Comparison of ENCODE assay signal across 8 cellular contexts in genomic region chr9:41273549-41274267, GRCh38.
DNase-seq lines count a peak whose midpoint lies in the region; ATAC-seq, FAIRE-seq and TF ChIP-seq lines count a peak whose summit lies in the region.
"Not testable (repeated sequence)": the region's sequence is repeated elsewhere in the genome, so short reads cannot be mapped to it uniquely, and the experiment has no call there.

No MANE protein-coding gene starts in this region.

- peak overlapping the region; percentile 43; the same call in 1 of the 2 replicates for H3K9ac ChIP-seq in OCI-LY1 (ENCODE audit: low read length)

- not testable (repeated sequence) for TF ChIP-seq EP300 in A549 (IDR thresholded peaks at IDR 0.05)

- H3K4me1 Mint-ChIP-seq in activated T-cell treated with anti-CD3 and anti-CD28 coated beads, Interleukin-2, amount 50 U/mL, for 24 hours (ENCODE audit: low read depth); endothelial cell (ENCODE audit: unreplicated experiment): not testable (repeated sequence)

- DNase-seq in A549 (ENCODE audit: low read depth in 1 of 2, low spot score in 1 of 2) (peak; percentile 11 to 84), endothelial cell (ENCODE audit: low spot score) (peak; percentile 75), lung (ENCODE audit: low spot score) (peak; percentile 67)
- DNase-seq in activated T-cell treated with anti-CD3 and anti-CD28 coated beads, Interleukin-2, amount 50 U/mL, for 24 hours = peak; percentile 86
- peak; percentile 21 to 72 (median 54) for DNase-seq in stimulated activated CD4-positive, alpha-beta T cell treated with anti-CD3 and anti-CD28 coated beads, Interleukin-1b, Interleukin-23, amount 100 ng/mL, for 24 hours (ENCODE audit: low read depth in 4 of 4, low spot score in 1 of 4)

- not testable (repeated sequence) for TF ChIP-seq RAD21 in A549 (conservative IDR thresholded peaks at IDR 0.05 in 1 of 2, IDR thresholded peaks at IDR 0.05 in 1 of 2)

- not testable (repeated sequence) for H4K20me1 ChIP-seq in OCI-LY1 (ENCODE audit: insufficient read depth, low read length)

- H3K4me3 Mint-ChIP-seq in activated T-cell treated with anti-CD3 and anti-CD28 coated beads, Interleukin-2, amount 50 U/mL, for 24 hours = peak overlapping the region; percentile 72
- not testable (repeated sequence) for H3K4me3 Mint-ChIP-seq in endothelial cell (ENCODE audit: unreplicated experiment)

- H3K4me2 ChIP-seq in A549 (peak overlapping the region; percentile 77), OCI-LY1 (ENCODE audit: low read length) (peak overlapping the region; percentile 65; the same call in 1 of the 2 replicates)

- not testable (repeated sequence) for H3F3A ChIP-seq in OCI-LY1 (ENCODE audit: insufficient read depth, low read length)

- not testable (repeated sequence) for H3K79me2 ChIP-seq in OCI-LY1 (ENCODE audit: insufficient read depth, low read length)

- TF ChIP-seq CTCF in A549 (IDR thresholded peaks at IDR 0.05); OCI-LY1 (IDR thresholded peaks at IDR 0.05; ENCODE audit: low read length); endothelial cell (IDR thresholded peaks at IDR 0.05; ENCODE audit: unreplicated experiment); lung (IDR thresholded peaks at IDR 0.05; ENCODE audit: control extremely low read depth, extremely low read depth): not testable (repeated sequence)

- H3K9me3 ChIP-seq in A549; OCI-LY1 (ENCODE audit: low read length); lung (ENCODE audit: control insufficient read depth in 2 of 2, insufficient read depth in 1 of 2, low read length in 1 of 2): not testable (repeated sequence)

- POLR2A ChIA-PET in A549 (lab: Yijun Ruan, JAX) = not testable (repeated sequence)

- H2AFZ ChIP-seq in OCI-LY1 (ENCODE audit: low read length) = not testable (repeated sequence)

- H3K27me3 ChIP-seq in OCI-LY1 (ENCODE audit: insufficient read depth, low read length); lung (ENCODE audit: control insufficient read depth, insufficient read depth): not testable (repeated sequence)

- TF ChIP-seq POLR2A in A549 (IDR thresholded peaks at IDR 0.05; ENCODE audit: low read length) = peak; percentile 74

- not testable (repeated sequence) for H3K36me3 Mint-ChIP-seq in activated T-cell treated with anti-CD3 and anti-CD28 coated beads, Interleukin-2, amount 50 U/mL, for 24 hours (ENCODE audit: low read depth); endothelial cell (ENCODE audit: low read depth, unreplicated experiment)

- WGBS in A549 (ENCODE audit: missing lambda C conversion rate) = 22% methylated on average over 8 of the region's 59 CpGs
- WGBS in lung, 2 donors = 6 to 12% methylated on average over 32 to 50 of the region's 59 CpGs

- not testable (repeated sequence) for H3K9me2 ChIP-seq in OCI-LY1 (ENCODE audit: low read depth, low read length)

- peak overlapping the region; percentile 53 to 89; a peak in 5 of 6 replicates for H3K27ac ChIP-seq in A549
- not testable (repeated sequence) for H3K27ac ChIP-seq in OCI-LY1 (ENCODE audit: low read depth, low read length, poor library complexity, severe bottlenecking); lung (ENCODE audit: low read depth in 1 of 2, low read length in 1 of 2)

- FAIRE-seq in A549 (lab: Jason Lieb, UNC) = not testable (repeated sequence)

- H3K27me3 Mint-ChIP-seq in activated T-cell treated with anti-CD3 and anti-CD28 coated beads, Interleukin-2, amount 50 U/mL, for 24 hours; endothelial cell (ENCODE audit: unreplicated experiment): not testable (repeated sequence)

- H3K4me3 ChIP-seq in A549 = peak overlapping the region; percentile 60
- peak overlapping the region; percentile 48 for H3K4me3 ChIP-seq in OCI-LY1 (ENCODE audit: low read depth, low read length, poor library complexity, severe bottlenecking)
- peak overlapping the region; percentile 24 for H3K4me3 ChIP-seq in lung

- CTCF ChIA-PET in A549 (lab: Yijun Ruan, JAX) = not testable (repeated sequence)

- H3K27ac Mint-ChIP-seq in activated T-cell treated with anti-CD3 and anti-CD28 coated beads, Interleukin-2, amount 50 U/mL, for 24 hours = peak overlapping the region; percentile 44
- H3K27ac Mint-ChIP-seq in endothelial cell (ENCODE audit: unreplicated experiment) = not testable (repeated sequence)

- H3K36me3 ChIP-seq in OCI-LY1 (ENCODE audit: insufficient read depth, low read length); lung (ENCODE audit: control insufficient read depth in 2 of 2, insufficient read depth in 2 of 2, low read length in 2 of 2): not testable (repeated sequence)

- ATAC-seq in A549 (peak; percentile 100), GM18909 (IDR thresholded peaks at IDR 0.05; ENCODE audit: poor library complexity, unreplicated experiment) (peak; percentile 100), HG02885 (IDR thresholded peaks at IDR 0.05; ENCODE audit: poor library complexity, unreplicated experiment) (peak; percentile 100), lung (ENCODE audit: insufficient read depth, low FRiP score) (peak; percentile 100)

- H3K9me3 Mint-ChIP-seq in activated T-cell treated with anti-CD3 and anti-CD28 coated beads, Interleukin-2, amount 50 U/mL, for 24 hours; endothelial cell (ENCODE audit: unreplicated experiment): not testable (repeated sequence)

- not testable (repeated sequence) for H3K4me1 ChIP-seq in A549; OCI-LY1 (ENCODE audit: insufficient read depth, low read length, severe bottlenecking); lung (ENCODE audit: control insufficient read depth in 2 of 2, insufficient read depth in 2 of 2, low read length in 2 of 2)

TF ChIP-seq in A549, 52 proteins besides CTCF, POLR2A, EP300 and RAD21:
- peak; percentile 82 for TF ChIP-seq E2F6 (IDR thresholded peaks at IDR 0.05; ENCODE audit: borderline replicate concordance, low read depth)
- TF ChIP-seq RNF2 (IDR thresholded peaks at IDR 0.05; ENCODE audit: borderline replicate concordance, low read depth) = peak; percentile 68; the same call in 1 of the 2 replicates
- TF ChIP-seq MAX (IDR thresholded peaks at IDR 0.05) = peak; percentile 83
